ENCODE assay signal across 9 cellular contexts in the genomic region with DNA sequence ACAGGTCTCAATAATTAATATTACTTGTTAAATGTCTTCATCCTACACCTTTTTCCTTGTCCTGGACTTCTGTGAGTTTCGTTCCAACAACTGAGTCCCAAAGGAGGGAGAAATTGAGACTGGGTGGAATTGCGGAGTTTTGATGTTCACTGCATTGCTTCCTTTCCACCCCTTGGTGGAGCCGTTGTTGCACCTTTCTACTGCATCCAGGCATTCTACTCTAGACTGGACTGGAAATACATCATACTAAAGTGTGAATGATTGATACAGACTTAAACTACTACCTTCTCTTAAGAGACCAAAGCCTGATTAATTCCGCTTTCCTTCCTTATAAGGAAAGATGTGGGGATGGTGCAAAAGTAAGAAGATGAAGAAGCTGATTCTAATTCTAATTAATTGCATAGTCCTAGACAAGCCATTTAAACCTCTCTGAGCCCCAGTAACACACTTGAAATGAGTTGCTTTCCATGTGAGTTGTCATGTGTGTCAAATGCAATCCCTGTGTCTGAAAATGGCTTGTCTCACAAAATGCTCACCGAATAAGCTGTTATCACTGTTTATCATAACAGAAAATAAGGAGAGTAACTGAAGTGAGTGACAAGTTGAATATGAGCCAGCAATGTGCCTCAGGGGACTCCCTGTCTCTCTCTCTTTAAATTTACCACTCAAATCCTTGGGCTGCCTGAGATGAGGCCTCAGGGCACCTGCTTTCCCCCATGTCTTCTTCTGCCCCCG.
DNase-seq lines count a peak whose midpoint lies in the region; TF ChIP-seq lines count a peak whose summit lies in the region.
"Had no signal": no experiment of that assay in that cellular context is flagged by ENCODE, and none has a peak within 500 bp of the region (broad histone marks: within the 10 kb centered on the region; RNA-seq: fewer than 3 reads in every experiment).

No MANE protein-coding gene starts in this region.

- H3K4me3 ChIP-seq in brain microvascular endothelial cell (ENCODE audit: low read depth, low read length): no peak overlapping the region

- H3K4me1 Mint-ChIP-seq in progenitor cell of endocrine pancreas (ENCODE audit: low read depth): no peaks in the 10 kb centered on the region
- H3K4me1 Mint-ChIP-seq in activated CD4-positive, alpha-beta memory T cell treated with anti-CD3 and anti-CD28 coated beads, Interleukin-2, amount 10 ng/mL, durations not matched to agents 7 days and 5 days: no peaks in the 10 kb centered on the region

- H3K4me3 Mint-ChIP-seq in progenitor cell of endocrine pancreas (ENCODE audit: low read depth): no peak overlapping the region
- H3K4me3 Mint-ChIP-seq in activated CD4-positive, alpha-beta memory T cell treated with anti-CD3 and anti-CD28 coated beads, Interleukin-2, amount 10 ng/mL, durations not matched to agents 7 days and 5 days: no peak overlapping the region

- no peak overlapping the region for H3K27ac Mint-ChIP-seq in progenitor cell of endocrine pancreas
- no peak overlapping the region for H3K27ac Mint-ChIP-seq in activated CD4-positive, alpha-beta memory T cell treated with anti-CD3 and anti-CD28 coated beads, Interleukin-2, amount 10 ng/mL, durations not matched to agents 7 days and 5 days

- TF ChIP-seq CTCF in brain microvascular endothelial cell (IDR thresholded peaks at IDR 0.05; ENCODE audit: low read depth, low read length, missing control alignments): peak; percentile 2
- peak; percentile 64 for TF ChIP-seq CTCF in progenitor cell of endocrine pancreas (IDR thresholded peaks at IDR 0.05; ENCODE audit: unreplicated experiment)

- H3K27ac ChIP-seq in brain microvascular endothelial cell: no peak overlapping the region

- H3K27me3 Mint-ChIP-seq in progenitor cell of endocrine pancreas: peaks cover 21% of the 10 kb centered on the region
- no peaks in the 10 kb centered on the region for H3K27me3 Mint-ChIP-seq in activated CD4-positive, alpha-beta memory T cell treated with anti-CD3 and anti-CD28 coated beads, Interleukin-2, amount 10 ng/mL, durations not matched to agents 7 days and 5 days

- H3K36me3 Mint-ChIP-seq in progenitor cell of endocrine pancreas (ENCODE audit: insufficient read depth): no peaks in the 10 kb centered on the region
- H3K36me3 Mint-ChIP-seq in activated CD4-positive, alpha-beta memory T cell treated with anti-CD3 and anti-CD28 coated beads, Interleukin-2, amount 10 ng/mL, durations not matched to agents 7 days and 5 days (ENCODE audit: low read depth): no peaks in the 10 kb centered on the region

- POLR2A ChIA-PET in activated CD4-positive, alpha-beta memory T cell treated with anti-CD3 and anti-CD28 coated beads, Interleukin-2, amount 10 ng/mL, durations not matched to agents 7 days and 5 days (lab: Charles Lee): no interaction called here

- H3K9me3 Mint-ChIP-seq in progenitor cell of endocrine pancreas (ENCODE audit: low read depth): no peaks in the 10 kb centered on the region
- H3K9me3 Mint-ChIP-seq in activated CD4-positive, alpha-beta memory T cell treated with anti-CD3 and anti-CD28 coated beads, Interleukin-2, amount 10 ng/mL, durations not matched to agents 7 days and 5 days: no peaks in the 10 kb centered on the region

- CTCF ChIA-PET in activated CD4-positive, alpha-beta memory T cell treated with anti-CD3 and anti-CD28 coated beads, Interleukin-2, amount 10 ng/mL, durations not matched to agents 7 days and 5 days (lab: Charles Lee): no interaction called here

- in situ Hi-C loops in brain microvascular endothelial cell (cut with HindIII; ENCODE audit: low pct_ligation_motif_present, low sequenced_read_pairs): no loop called here

- H3K36me3 ChIP-seq in brain microvascular endothelial cell (replicated peaks): no peaks in the 10 kb centered on the region

- peak; percentile 0 for DNase-seq in NCI-H2107 treated with DMSO at 0.1 percent for 48 hours (lab: John Stamatoyannopoulos, UW; ENCODE audit: unreplicated experiment)
- no peak for DNase-seq in NCI-H2107 (lab: John Stamatoyannopoulos, UW)
- DNase-seq in NCI-H1105 treated with DMSO at 0.1 percent for 48 hours (lab: John Stamatoyannopoulos, UW): peak; percentile 27
- no peak for DNase-seq in brain microvascular endothelial cell
- DNase-seq in progenitor cell of endocrine pancreas (ENCODE audit: low spot score, unreplicated experiment): no peak
- no peak for DNase-seq in activated CD4-positive, alpha-beta memory T cell treated with anti-CD3 and anti-CD28 coated beads, Interleukin-2, amount 10 ng/mL, durations not matched to agents 7 days and 5 days
- no peak for DNase-seq in cerebellum (ENCODE audit: low spot score)
- DNase-seq in islet precursor cell: no peak
- DNase-seq: effector CD4-positive, alpha-beta T cell had no signal

- H3K27me3 ChIP-seq in brain microvascular endothelial cell (replicated peaks): no peaks in the 10 kb centered on the region

Comparison
In these comparisons a context has a peak if more than half of its experiments do, and no peak if none do; other contexts are left out.
1. DNase-seq: peak in NCI-H2107 treated with DMSO at 0.1 percent for 48 hours (single experiment) and NCI-H1105 treated with DMSO at 0.1 percent for 48 hours (single experiment); none in NCI-H2107 (single experiment), brain microvascular endothelial cell (single experiment), progenitor cell of endocrine pancreas (single experiment), activated CD4-positive, alpha-beta memory T cell treated with anti-CD3 and anti-CD28 coated beads, Interleukin-2, amount 10 ng/mL, durations not matched to agents 7 days and 5 days (single experiment), cerebellum (single experiment) and islet precursor cell (single experiment).